ENCODE assay signal across 18 cellular contexts in the genomic region with DNA sequence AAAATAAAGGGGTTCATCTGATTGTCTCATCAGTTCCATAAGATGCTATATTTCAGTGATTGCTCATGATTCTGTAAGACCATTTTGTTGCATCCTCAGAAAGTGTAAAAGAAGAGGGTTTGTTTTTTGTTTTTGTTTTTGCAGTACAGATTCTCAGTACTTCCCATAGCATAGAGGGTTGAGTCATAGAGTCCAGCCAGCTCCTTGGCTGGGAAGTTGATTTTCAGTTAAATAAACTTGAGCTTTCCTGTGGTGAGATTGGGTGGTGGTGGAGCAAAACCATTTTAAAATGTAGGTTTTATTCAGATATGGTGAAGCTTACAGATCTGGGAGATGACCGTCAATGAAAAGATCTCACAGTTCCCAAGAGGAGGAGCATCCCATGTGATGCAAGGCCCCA. TPM values are rescaled to one million over a fixed set of nuclear protein-coding genes. Genes with fewer than 3 reads are reported as not detected.
A peak's percentile ranks its signal among the peaks of the same experiment; 100 is the strongest.
DNase-seq lines count a peak whose midpoint lies in the region; ATAC-seq and TF ChIP-seq lines count a peak whose summit lies in the region.
"Had no signal": no experiment of that assay in that cellular context is flagged by ENCODE, and none has a peak within 500 bp of the region (broad histone marks: within the 10 kb centered on the region; RNA-seq: fewer than 3 reads in every experiment).

No MANE protein-coding gene starts in this region.

- no peak overlapping the region for H3K4me3 Mint-ChIP-seq in WTC11
- no peak overlapping the region for H3K4me3 Mint-ChIP-seq in progenitor cell of endocrine pancreas (ENCODE audit: low read depth)
- H3K4me3 Mint-ChIP-seq in activated CD8-positive, alpha-beta T cell treated with anti-CD3 and anti-CD28 coated beads for 36 hours: no peak overlapping the region
- H3K4me3 Mint-ChIP-seq: stimulated activated naive B cell treated with anti-CD40 and anti-IgM and Interleukin-4, amounts not matched to agents 10 μg/mL and 1 μg/mL and 100 μg/mL, for 72 hours; T-helper 17 cell had no signal

- H3K4me1 Mint-ChIP-seq in WTC11 (peaks cover 37% of the 10 kb centered on the region), progenitor cell of endocrine pancreas (ENCODE audit: low read depth) (peaks cover 8% of the 10 kb centered on the region)
- H3K4me1 Mint-ChIP-seq in activated CD8-positive, alpha-beta T cell treated with anti-CD3 and anti-CD28 coated beads for 36 hours (ENCODE audit: low read depth): no peaks in the 10 kb centered on the region
- H3K4me1 Mint-ChIP-seq: stimulated activated naive B cell treated with anti-CD40 and anti-IgM and Interleukin-4, amounts not matched to agents 10 μg/mL and 1 μg/mL and 100 μg/mL, for 72 hours; T-helper 17 cell had no signal

- TF ChIP-seq CTCF in WTC11 (IDR thresholded peaks at IDR 0.05): no peak
- TF ChIP-seq CTCF in fibroblast of mammary gland (conservative IDR thresholded peaks at IDR 0.05; ENCODE audit: control insufficient read depth, insufficient read depth, low read depth, low read length): no peak
- TF ChIP-seq CTCF in progenitor cell of endocrine pancreas (IDR thresholded peaks at IDR 0.05; ENCODE audit: unreplicated experiment): no peak
- TF ChIP-seq CTCF in activated CD8-positive, alpha-beta T cell treated with anti-CD3 and anti-CD28 coated beads for 36 hours (IDR thresholded peaks at IDR 0.05): no peak

- H3K36me3 Mint-ChIP-seq in WTC11 (peaks cover 20% of the 10 kb centered on the region), progenitor cell of endocrine pancreas (ENCODE audit: insufficient read depth) (peaks cover 18% of the 10 kb centered on the region)
- no peaks in the 10 kb centered on the region for H3K36me3 Mint-ChIP-seq in activated CD8-positive, alpha-beta T cell treated with anti-CD3 and anti-CD28 coated beads for 36 hours (ENCODE audit: low read depth)
- H3K36me3 Mint-ChIP-seq: stimulated activated naive B cell treated with anti-CD40 and anti-IgM and Interleukin-4, amounts not matched to agents 10 μg/mL and 1 μg/mL and 100 μg/mL, for 72 hours had no signal

- CTCF ChIA-PET in WTC11 (lab: Charles Lee): interaction anchor here (1.0 to 1.6 kb wide), 2 partner anchors 15 to 48 kb away, joined by 3 read pairs; a partner anchor contains a TSS
- CTCF ChIA-PET in activated CD8-positive, alpha-beta T cell treated with anti-CD3 and anti-CD28 coated beads for 36 hours (lab: Charles Lee): no interaction called here

- intact Hi-C loops in activated CD8-positive, alpha-beta T cell treated with anti-CD3 and anti-CD28 coated beads for 36 hours (cut with micrococcal nuclease): no loop called here

- peak overlapping the region; percentile 77 for H3K27ac Mint-ChIP-seq in WTC11
- H3K27ac Mint-ChIP-seq in progenitor cell of endocrine pancreas: peak overlapping the region; percentile 49
- no peak overlapping the region for H3K27ac Mint-ChIP-seq in activated CD8-positive, alpha-beta T cell treated with anti-CD3 and anti-CD28 coated beads for 36 hours
- H3K27ac Mint-ChIP-seq: stimulated activated naive B cell treated with anti-CD40 and anti-IgM and Interleukin-4, amounts not matched to agents 10 μg/mL and 1 μg/mL and 100 μg/mL, for 72 hours; T-helper 17 cell had no signal

- DNase-seq in CD1c-positive myeloid dendritic cell (ENCODE audit: extremely low spot score) (peak; percentile 31), WTC11 (ENCODE audit: low spot score) (no peak), fibroblast of mammary gland (ENCODE audit: low read depth) (peak; percentile 55), progenitor cell of endocrine pancreas (ENCODE audit: low spot score, unreplicated experiment) (no peak)
- DNase-seq in activated CD8-positive, alpha-beta T cell treated with anti-CD3 and anti-CD28 coated beads for 36 hours: no peak
- no peak for DNase-seq in stimulated activated CD4-positive, alpha-beta T cell treated with anti-CD3 and anti-CD28 coated beads, Interleukin-2, amount 100 ng/mL, for 48 hours
- DNase-seq: activated CD4-positive, CD25-positive, alpha-beta regulatory T cell; activated effector memory CD4-positive, alpha-beta T cell treated with Interleukin-2 at 50 U/mL for 16 hours; central memory CD4-positive, alpha-beta T cell; GDM1; H7; NCI-H2107; spleen; stimulated activated naive B cell treated with anti-CD40 and anti-IgM and Interleukin-4, amounts not matched to agents 10 μg/mL and 1 μg/mL and 100 μg/mL, for 72 hours; T-helper 17 cell; upper lobe of left lung had no signal

- H3K4me3 ChIP-seq in fibroblast of mammary gland (ENCODE audit: control insufficient read depth, low read depth, low read length): no peak overlapping the region
- H3K4me3 ChIP-seq: spleen, upper lobe of left lung had no signal

- POLR2A ChIA-PET in WTC11 (lab: Charles Lee): no interaction called here
- POLR2A ChIA-PET in activated CD8-positive, alpha-beta T cell treated with anti-CD3 and anti-CD28 coated beads for 36 hours (lab: Charles Lee): interaction anchor here (0.7 kb wide), 1 partner anchor 34 kb away, joined by 3 read pairs; no protein-coding TSS in a partner anchor

- peaks cover 3% of the 10 kb centered on the region for H3K9me3 Mint-ChIP-seq in WTC11
- H3K9me3 Mint-ChIP-seq in progenitor cell of endocrine pancreas (ENCODE audit: low read depth): no peaks in the 10 kb centered on the region
- peaks cover 3% of the 10 kb centered on the region for H3K9me3 Mint-ChIP-seq in activated CD8-positive, alpha-beta T cell treated with anti-CD3 and anti-CD28 coated beads for 36 hours
- H3K9me3 Mint-ChIP-seq: stimulated activated naive B cell treated with anti-CD40 and anti-IgM and Interleukin-4, amounts not matched to agents 10 μg/mL and 1 μg/mL and 100 μg/mL, for 72 hours had no signal

- no peaks in the 10 kb centered on the region for H3K27me3 Mint-ChIP-seq in WTC11 (ENCODE audit: low read depth)
- no peaks in the 10 kb centered on the region for H3K27me3 Mint-ChIP-seq in progenitor cell of endocrine pancreas
- peaks cover 4% of the 10 kb centered on the region for H3K27me3 Mint-ChIP-seq in activated CD8-positive, alpha-beta T cell treated with anti-CD3 and anti-CD28 coated beads for 36 hours

- ATAC-seq in WTC11 (no peak), HG02588 (IDR thresholded peaks at IDR 0.05; ENCODE audit: unreplicated experiment) (no peak), esophagus mucosa (no peak)
- ATAC-seq in activated CD8-positive, alpha-beta T cell treated with anti-CD3 and anti-CD28 coated beads for 36 hours: no peak
- ATAC-seq: stimulated activated naive B cell treated with anti-CD40 and anti-IgM and Interleukin-4, amounts not matched to agents 10 μg/mL and 1 μg/mL and 100 μg/mL, for 72 hours; T-helper 17 cell had no signal

TF ChIP-seq in WTC11, 78 proteins besides CTCF, POLR2A, EP300 and RAD21:
- TF ChIP-seq ZNF423 (CRISPR knock-in tag; IDR thresholded peaks at IDR 0.05) (no peak), ZNF138 (CRISPR knock-in tag; conservative IDR thresholded peaks at IDR 0.05) (no peak), FOXP1 (CRISPR knock-in tag; IDR thresholded peaks at IDR 0.05; ENCODE audit: borderline replicate concordance) (no peak), SMAD4 (CRISPR knock-in tag; IDR thresholded peaks at IDR 0.05) (no peak), TEAD4 (CRISPR knock-in tag; IDR thresholded peaks at IDR 0.05) (no peak), JUN (CRISPR knock-in tag; IDR thresholded peaks at IDR 0.05) (no peak), ZNF219 (CRISPR knock-in tag; IDR thresholded peaks at IDR 0.05; ENCODE audit: borderline replicate concordance) (no peak)
- TF ChIP-seq, protein P1, sequence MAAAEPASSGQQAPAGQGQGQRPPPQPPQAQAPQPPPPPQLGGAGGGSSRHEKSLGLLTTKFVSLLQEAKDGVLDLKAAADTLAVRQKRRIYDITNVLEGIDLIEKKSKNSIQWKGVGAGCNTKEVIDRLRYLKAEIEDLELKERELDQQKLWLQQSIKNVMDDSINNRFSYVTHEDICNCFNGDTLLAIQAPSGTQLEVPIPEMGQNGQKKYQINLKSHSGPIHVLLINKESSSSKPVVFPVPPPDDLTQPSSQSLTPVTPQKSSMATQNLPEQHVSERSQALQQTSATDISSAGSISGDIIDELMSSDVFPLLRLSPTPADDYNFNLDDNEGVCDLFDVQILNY (CRISPR knock-in tag; IDR thresholded peaks at IDR 0.05): no peak

RNA-seq across cellular contexts. Expression of a gene that starts 48.2 kb away (rescaled TPM):
- total RNA-seq in WTC11 (2021): 127 to 130 TPM (median 129 TPM) in 3 replicates
- total RNA-seq in progenitor cell of endocrine pancreas: 202 and 228 TPM in 2 replicates
- 1 to 10 TPM; 1.7 to 2.1 TPM for total RNA-seq in activated CD8-positive, alpha-beta T cell treated with anti-CD3 and anti-CD28 coated beads for 36 hours
- total RNA-seq in esophagus mucosa: 5.4 TPM

Comparison
In these comparisons a context has a peak if more than half of its experiments do, and no peak if none do; other contexts are left out.
1. DNase-seq: peak in CD1c-positive myeloid dendritic cell (single experiment) and fibroblast of mammary gland (single experiment); none in WTC11 (single experiment), progenitor cell of endocrine pancreas (single experiment), activated CD8-positive, alpha-beta T cell treated with anti-CD3 and anti-CD28 coated beads for 36 hours (single experiment) and stimulated activated CD4-positive, alpha-beta T cell treated with anti-CD3 and anti-CD28 coated beads, Interleukin-2, amount 100 ng/mL, for 48 hours (0 of 2).
2. RNA of a gene that starts 48.2 kb away (total RNA-seq): 202 to 228 TPM in progenitor cell of endocrine pancreas and 127 to 130 TPM in WTC11; 5.4 TPM in esophagus mucosa (single experiment) and 1.7 to 2.1 TPM in activated CD8-positive, alpha-beta T cell treated with anti-CD3 and anti-CD28 coated beads for 36 hours; every median in the first group is over 10 times any median in the second.